In the genomic region with DNA sequence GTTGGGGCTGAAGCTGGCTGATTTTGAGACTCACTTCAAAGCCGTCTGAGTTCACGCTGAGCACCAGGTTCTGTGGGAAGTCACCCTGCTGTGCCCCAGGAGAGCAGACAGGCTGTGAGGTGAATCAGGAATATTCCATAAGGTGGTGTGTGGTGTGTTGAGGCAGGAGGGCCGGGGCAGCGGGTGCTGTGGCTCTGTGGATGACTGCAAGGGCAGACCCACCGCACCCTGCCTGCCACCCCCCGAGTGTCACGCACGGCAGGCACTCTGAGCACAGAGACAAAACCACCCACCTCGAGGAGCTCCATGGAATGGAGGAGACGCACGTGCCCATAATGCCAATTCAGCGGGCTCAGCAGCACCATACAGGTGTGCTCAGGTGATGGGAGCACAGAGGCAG, we compare ENCODE assay signal across 28 cellular contexts.
"Had no signal": no experiment of that assay in that cellular context is flagged by ENCODE, and none has a peak within 500 bp of the region (broad histone marks: within the 10 kb centered on the region; RNA-seq: fewer than 3 reads in every experiment).

No MANE protein-coding gene starts in this region.

- H3K27me3 ChIP-seq: ascending aorta, body of pancreas, Peyer's patch, SJSA1 had no signal

- H3K9me3 ChIP-seq: ascending aorta, body of pancreas, Peyer's patch, SJSA1 had no signal

- H3K36me3 ChIP-seq: ascending aorta, Peyer's patch, SJSA1 had no signal

- H3K4me1 ChIP-seq: ascending aorta, SJSA1 had no signal

- DNase-seq: activated CD4-positive, alpha-beta memory T cell treated with anti-CD3 and anti-CD28 coated beads for 36 hours; activated CD4-positive, alpha-beta T cell treated with anti-CD3 and anti-CD28 coated beads for 1 hour; activated CD4-positive, alpha-beta T cell treated with anti-CD3 and anti-CD28 coated beads, Interleukin-2, amount 10 ng/mL, durations not matched to agents 24 days and 14 days; activated CD8-positive, alpha-beta memory T cell treated with anti-CD3 and anti-CD28 coated beads for 24 hours; activated effector memory CD4-positive, alpha-beta T cell treated with anti-CD3 and anti-CD28 coated beads, Interleukin-2, amount 50 U/mL, for 16 hours; activated naive CD4-positive, alpha-beta T cell treated with Interleukin-2 at 50 U/mL for 16 hours; activated naive CD8-positive, alpha-beta T cell treated with anti-CD3 and anti-CD28 coated beads, Interleukin-2, amount 50 U/mL, for 24 hours; activated T-cell treated with anti-CD3 and anti-CD28 coated beads, Interleukin-2, amount 50 U/mL, for 4 hours; amniotic stem cell; body of pancreas; KG1; NCI-H1048; NCI-H146; NCI-H187 treated with DMSO at 0.1 percent for 48 hours; NCI-H2081 treated with DMSO at 0.1 percent for 48 hours; NCI-H2171 treated with DMSO at 0.1 percent for 48 hours; NCI-H226; NCI-H526; Peyer's patch; SHP77; SW 1271; T-helper 9 cell had no signal

- H3K27ac ChIP-seq: ascending aorta, body of pancreas, Peyer's patch, RWPE1, SJSA1 had no signal

- H3K4me3 ChIP-seq: ascending aorta, body of pancreas, Peyer's patch, SJSA1 had no signal

- ATAC-seq: activated naive CD4-positive, alpha-beta T cell treated with anti-CD3 and anti-CD28 coated beads, Interleukin-2, amount 50 U/mL, for 72 hours; activated naive CD8-positive, alpha-beta T cell treated with anti-CD3 and anti-CD28 coated beads, Interleukin-2, amount 50 U/mL, for 24 hours; activated T-cell treated with anti-CD3 and anti-CD28 coated beads, Interleukin-2, amount 50 U/mL, for 4 hours; body of pancreas; SK-N-SH treated with all-trans-retinoic acid at 6 μM for 48 hours; WTC11 had no signal
